1 cellular context compared by ENCODE assay signal in genomic region chr16:26596033-26596432, GRCh38.
A peak's percentile ranks its signal among the peaks of the same experiment; 100 is the strongest.
TF ChIP-seq lines count a peak whose summit lies in the region.
"Not testable (repeated sequence)": the region's sequence is repeated elsewhere in the genome, so short reads cannot be mapped to it uniquely, and the experiment has no call there.

No MANE protein-coding gene starts in this region.

TF ChIP-seq in HepG2, 621 proteins besides CTCF, POLR2A, EP300 and RAD21:
- TF ChIP-seq HNF4A (CRISPR knock-in tag; IDR thresholded peaks at IDR 0.05) (peak; percentile 24; the same call in 1 of the 2 replicates), NR2F6 (IDR thresholded peaks at IDR 0.05) (0 out of 2 replicates have a peak, but pooled peaks have one; percentile 12)
- not testable (repeated sequence) for TF ChIP-seq NR2F6 (CRISPR knock-in tag; IDR thresholded peaks at IDR 0.05)
